ENCODE assay signal across 9 cellular contexts in the genomic region with DNA sequence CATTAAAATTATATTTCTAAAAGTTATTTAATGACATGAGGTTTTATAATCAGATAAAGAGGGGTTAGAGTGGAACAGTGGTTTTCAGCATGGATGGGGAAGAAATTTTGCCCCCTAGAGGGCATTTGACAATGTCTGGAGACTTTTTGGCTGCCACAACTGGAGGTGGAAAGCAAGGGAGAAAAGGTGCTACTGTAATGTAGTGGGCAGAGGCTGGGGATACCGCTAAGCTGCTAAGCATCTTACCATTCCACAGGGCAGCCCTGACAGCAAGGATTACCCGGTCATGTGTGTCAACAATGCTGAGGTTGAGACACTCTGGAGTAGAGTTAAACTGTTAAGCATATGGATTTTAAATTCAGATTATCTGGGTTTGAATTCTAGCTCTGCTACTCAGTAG. TPM values are rescaled to one million over a fixed set of nuclear protein-coding genes. Genes with fewer than 3 reads are reported as not detected.
DNase-seq lines count a peak whose midpoint lies in the region; ATAC-seq and TF ChIP-seq lines count a peak whose summit lies in the region.
"Had no signal": no experiment of that assay in that cellular context is flagged by ENCODE, and none has a peak within 500 bp of the region (broad histone marks: within the 10 kb centered on the region; RNA-seq: fewer than 3 reads in every experiment).

No MANE protein-coding gene starts in this region.

- peak; percentile 81 for TF ChIP-seq CTCF in H9 (conservative IDR thresholded peaks at IDR 0.05)

- H3K4me1 Mint-ChIP-seq in H9 = peaks cover 7 to 12% of the 10 kb centered on the region in 2 experiments

- H3K9me3 ChIP-seq in H9 (ENCODE audit: control insufficient read depth, low read depth, low read length) = no peaks in the 10 kb centered on the region

- H4K91ac ChIP-seq in H9 (ENCODE audit: insufficient read length, low read depth, low read length) = no peak overlapping the region

- H3K36me3 Mint-ChIP-seq in H9 (ENCODE audit: insufficient read depth in 1 of 3, low read depth in 3 of 3) = peaks cover 0 to 3% (median 0%) of the 10 kb centered on the region in 3 experiments; a peak in 1 of 7 replicates
- no peaks in the 10 kb centered on the region for H3K36me3 Mint-ChIP-seq in activated naive CD4-positive, alpha-beta T cell treated with anti-CD3 and anti-CD28 coated beads, Interleukin-2, amount 50 U/mL, for 72 hours

- DNase-seq in CD1c-positive myeloid dendritic cell (ENCODE audit: extremely low spot score) (peak; percentile 48), H9 (peak; percentile 43), RPMI7951 (ENCODE audit: low read depth) (peak; percentile 3), iPS-NIHi11 (ENCODE audit: low spot score) (peak; percentile 23), DMS114 treated with DMSO at 0.1 percent for 48 hours (lab: John Stamatoyannopoulos, UW; ENCODE audit: unreplicated experiment) (no peak)
- no peak for DNase-seq in activated naive CD4-positive, alpha-beta T cell treated with anti-CD3 and anti-CD28 coated beads, Interleukin-2, amount 50 U/mL, for 72 hours (ENCODE audit: low spot score in 2 of 2)
- DNase-seq in stimulated activated CD4-positive, alpha-beta T cell treated with anti-CD3 and anti-CD28 coated beads, Interleukin-1b, Interleukin-23, amount 100 ng/mL, for 48 hours = no peak
- DNase-seq in activated T-cell treated with anti-CD3 and anti-CD28 coated beads, Interleukin-2, amount 50 U/mL, for 48 hours = no peak

- H3K4me3 Mint-ChIP-seq in H9 = no peak overlapping the region

- no peaks in the 10 kb centered on the region for H3K23me2 ChIP-seq in H9 (ENCODE audit: insufficient read length, low read depth, low read length, poor library complexity, severe bottlenecking)

- H2AK5ac ChIP-seq in H9 (ENCODE audit: insufficient read length, low read length) = no peak overlapping the region

- H3K9me3 Mint-ChIP-seq in H9 = no peaks in the 10 kb centered on the region
- H3K9me3 Mint-ChIP-seq in activated naive CD4-positive, alpha-beta T cell treated with anti-CD3 and anti-CD28 coated beads, Interleukin-2, amount 50 U/mL, for 72 hours = no peaks in the 10 kb centered on the region

- H3K27ac ChIP-seq in H9 (ENCODE audit: insufficient read length, low read depth, low read length) = no peak overlapping the region

- H3K14ac ChIP-seq in H9 (ENCODE audit: insufficient read depth, low read length) = no peak overlapping the region

- H3K4ac ChIP-seq in H9 (ENCODE audit: low read depth, low read length) = no peak overlapping the region

- no peak overlapping the region for H2BK20ac ChIP-seq in H9 (ENCODE audit: low read depth, low read length, poor library complexity, severe bottlenecking)

- no peak overlapping the region for H3K27ac Mint-ChIP-seq in H9
- no peak overlapping the region for H3K27ac Mint-ChIP-seq in activated naive CD4-positive, alpha-beta T cell treated with anti-CD3 and anti-CD28 coated beads, Interleukin-2, amount 50 U/mL, for 72 hours

- H3K18ac ChIP-seq in H9 (ENCODE audit: insufficient read length, low read depth, low read length) = no peak overlapping the region

- no peak overlapping the region for H2BK15ac ChIP-seq in H9 (ENCODE audit: low read depth, low read length)

- no peak overlapping the region for H3K23ac ChIP-seq in H9 (ENCODE audit: insufficient read length, low read depth, low read length)

- peaks cover 2% of the 10 kb centered on the region; the same call in 1 of the 2 replicates for H3K4me1 ChIP-seq in H9 (ENCODE audit: insufficient read depth, low read length)

- H3K79me2 ChIP-seq in H9 (ENCODE audit: insufficient read depth, low read length) = no peaks in the 10 kb centered on the region

- H2BK120ac ChIP-seq in H9 (ENCODE audit: low read depth, low read length, poor library complexity, severe bottlenecking) = no peak overlapping the region

- no peak overlapping the region for H4K8ac ChIP-seq in H9 (replicated peaks; ENCODE audit: insufficient read length, low read depth, low read length)

- H3T11ph ChIP-seq in H9 (ENCODE audit: low read length) = no peak overlapping the region

- no CpG with 5 or more reads among the region's 2 CpGs for WGBS in H9 (ENCODE audit: extremely low coverage, insufficient read length, low lambda C conversion rate)

- H2BK5ac ChIP-seq in H9 (ENCODE audit: insufficient read length, low read length) = no peak overlapping the region

- no peaks in the 10 kb centered on the region for H4K20me1 ChIP-seq in H9 (ENCODE audit: control insufficient read depth, insufficient read depth, insufficient read length)

- no peaks in the 10 kb centered on the region for H3K27me3 ChIP-seq in H9 (ENCODE audit: insufficient read depth, low read length)

- H2AFZ ChIP-seq in H9 (ENCODE audit: low read length) = no peak overlapping the region

- H2BK12ac ChIP-seq in H9 (ENCODE audit: insufficient read length, low read depth, low read length) = no peak overlapping the region

- H3K9ac ChIP-seq in H9 (ENCODE audit: extremely low read depth, insufficient read length, low read length) = no peak overlapping the region

- no peaks in the 10 kb centered on the region for H3K79me1 ChIP-seq in H9 (ENCODE audit: insufficient read depth, low read depth, low read length, poor library complexity, severe bottlenecking)

- H3K56ac ChIP-seq in H9 (ENCODE audit: insufficient read length, low read depth, low read length) = no peak overlapping the region

- no peak overlapping the region for H4K5ac ChIP-seq in H9 (ENCODE audit: insufficient read length, low read depth, low read length)

- no peaks in the 10 kb centered on the region for H3K27me3 Mint-ChIP-seq in H9 (ENCODE audit: low read depth)

- no peak overlapping the region for H3K4me2 ChIP-seq in H9 (ENCODE audit: insufficient read depth, insufficient read length, low read length)

- no peak for ATAC-seq in activated naive CD4-positive, alpha-beta T cell treated with anti-CD3 and anti-CD28 coated beads, Interleukin-2, amount 50 U/mL, for 72 hours

RNA-seq across cellular contexts. Expression of a gene that starts 52.9 kb away (rescaled TPM):
- 3.3 and 3.9 TPM in 2 replicates for total RNA-seq in H9 (2021)
- 0.60 and 1.4 TPM in 2 replicates for total RNA-seq in RPMI7951 (2014; rRNA removed; shearing (Covaris generic))
- total RNA-seq in activated naive CD4-positive, alpha-beta T cell treated with anti-CD3 and anti-CD28 coated beads, Interleukin-2, amount 50 U/mL, for 72 hours = not detected
- total RNA-seq: dermis microvascular lymphatic vessel endothelial cell had no signal

Comparison
In these comparisons a context has a peak if more than half of its experiments do, and no peak if none do; other contexts are left out.
1. DNase-seq: peak in CD1c-positive myeloid dendritic cell (single experiment), H9 (single experiment), RPMI7951 (single experiment) and iPS-NIHi11 (single experiment); none in activated naive CD4-positive, alpha-beta T cell treated with anti-CD3 and anti-CD28 coated beads, Interleukin-2, amount 50 U/mL, for 72 hours (0 of 2), stimulated activated CD4-positive, alpha-beta T cell treated with anti-CD3 and anti-CD28 coated beads, Interleukin-1b, Interleukin-23, amount 100 ng/mL, for 48 hours (single experiment), DMS114 treated with DMSO at 0.1 percent for 48 hours (single experiment) and activated T-cell treated with anti-CD3 and anti-CD28 coated beads, Interleukin-2, amount 50 U/mL, for 48 hours (0 of 2).